9 cellular contexts compared by ENCODE assay signal in the genomic region with DNA sequence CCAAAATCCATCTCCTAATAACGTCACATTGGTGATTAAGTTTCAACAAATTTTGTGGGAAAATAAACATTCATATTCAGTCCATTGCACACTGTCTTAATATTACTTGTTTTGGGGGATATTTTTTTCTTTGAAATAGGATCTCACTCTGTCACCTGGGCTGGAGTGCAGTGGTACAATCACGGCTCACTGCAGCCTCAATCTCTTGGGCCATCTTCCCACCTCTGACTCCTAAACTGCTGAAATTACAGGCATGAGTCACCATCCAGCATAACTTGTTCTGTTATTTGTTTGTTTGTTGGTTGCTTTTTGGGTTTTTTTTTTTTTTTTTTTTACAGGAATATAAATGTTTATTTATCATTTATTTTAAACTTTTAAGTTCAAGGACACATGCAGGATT.
"Had no signal": no experiment of that assay in that cellular context is flagged by ENCODE, and none has a peak within 500 bp of the region (broad histone marks: within the 10 kb centered on the region; RNA-seq: fewer than 3 reads in every experiment).

No MANE protein-coding gene starts in this region.

- ATAC-seq: GM23338, HCT116 had no signal

- H3K4me2 ChIP-seq: GM23338 had no signal

- DNase-seq: GM23248, GOT3, H7, H9, HCEC 1CT, HFFc6 had no signal

- H3K36me3 ChIP-seq: HAP-1 had no signal

- H3K9ac ChIP-seq: GM23248 had no signal

- H3K27ac ChIP-seq: GM23248 had no signal

- H3K4me1 ChIP-seq: HAP-1 had no signal

- H3K4me3 Mint-ChIP-seq: GM23338, H9, HFFc6 had no signal

- H3K4me3 ChIP-seq: GM23248, GM23338, HAP-1 had no signal

- H3K9me3 Mint-ChIP-seq: GM23338 had no signal

- H3K27ac Mint-ChIP-seq: GM23338, H9, HFFc6 had no signal

- H2AFZ ChIP-seq: GM23248, GM23338 had no signal

- H3K9me3 ChIP-seq: HAP-1 had no signal
